In genomic region chr1:28535180-28535579, GRCh38 we compare ENCODE assay signal across 33 cellular contexts. TPM values are rescaled to one million over a fixed set of nuclear protein-coding genes. Genes with fewer than 3 reads are reported as not detected.
"Had no signal": no experiment of that assay in that cellular context is flagged by ENCODE, and none has a peak within 500 bp of the region (broad histone marks: within the 10 kb centered on the region; RNA-seq: fewer than 3 reads in every experiment).

No MANE protein-coding gene starts in this region.

- H3K27ac ChIP-seq: ascending aorta, cardiac muscle cell, PC-9, SJCRH30, SK-N-MC had no signal

- H3K4me1 Mint-ChIP-seq: activated CD4-positive, alpha-beta T cell treated with anti-CD3 and anti-CD28 coated beads for 36 hours; activated CD8-positive, alpha-beta memory T cell treated with anti-CD3 and anti-CD28 coated beads, Interleukin-2, amount 10 ng/mL, durations not matched to agents 7 days and 5 days; activated naive CD4-positive, alpha-beta T cell treated with anti-CD3 and anti-CD28 coated beads, Interleukin-2, amount 50 U/mL, for 24 hours; central memory CD8-positive, alpha-beta T cell; WTC11 had no signal

- ATAC-seq: activated CD4-positive, alpha-beta T cell treated with anti-CD3 and anti-CD28 coated beads for 36 hours; activated CD4-positive, CD25-positive, alpha-beta regulatory T cell treated with anti-CD3 and anti-CD28 coated beads, Interleukin-2, amount 50 U/mL, for 24 hours; activated CD8-positive, alpha-beta memory T cell treated with anti-CD3 and anti-CD28 coated beads, Interleukin-2, amount 10 ng/mL, durations not matched to agents 7 days and 5 days; WTC11 had no signal

- H3K27ac Mint-ChIP-seq: activated CD4-positive, alpha-beta T cell treated with anti-CD3 and anti-CD28 coated beads for 36 hours; activated CD4-positive, alpha-beta T cell treated with anti-CD3 and anti-CD28 coated beads, Interleukin-2, amount 10 ng/mL, durations not matched to agents 7 days and 5 days; activated CD8-positive, alpha-beta memory T cell treated with anti-CD3 and anti-CD28 coated beads, Interleukin-2, amount 10 ng/mL, durations not matched to agents 7 days and 5 days; activated naive CD4-positive, alpha-beta T cell treated with anti-CD3 and anti-CD28 coated beads, Interleukin-2, amount 50 U/mL, for 24 hours; activated naive CD8-positive, alpha-beta T cell treated with anti-CD3 and anti-CD28 coated beads, Interleukin-2, amount 10 ng/mL, durations not matched to agents 7 days and 5 days; activated T-helper 2 cell treated with anti-CD3 and anti-CD28 coated beads, Interferon-gamma antibody, Interleukin-2, Interleukin-4, amounts not matched to agents 10 μg/mL and 5 μg/mL and 100 μg/mL, durations not matched to agents 14 hours and 24 hours and 36 hours; T-helper 1 cell treated with Interleukin-12 subunit alpha and Interleukin-12 subunit beta and Interleukin-4 antibody, amounts not matched to agents 30 μg/mL and 1 μg/mL, for 36 hours; T-helper 2 cell treated with Interferon-gamma antibody and Interleukin-4, amounts not matched to agents 5 μg/mL and 100 μg/mL, for 36 hours; WTC11 had no signal

- H3K27me3 Mint-ChIP-seq: activated CD4-positive, alpha-beta T cell treated with anti-CD3 and anti-CD28 coated beads for 36 hours; activated CD4-positive, alpha-beta T cell treated with anti-CD3 and anti-CD28 coated beads, Interleukin-2, amount 10 ng/mL, durations not matched to agents 7 days and 5 days; activated CD8-positive, alpha-beta memory T cell treated with anti-CD3 and anti-CD28 coated beads, Interleukin-2, amount 10 ng/mL, durations not matched to agents 7 days and 5 days; activated naive CD4-positive, alpha-beta T cell treated with anti-CD3 and anti-CD28 coated beads, Interleukin-2, amount 50 U/mL, for 24 hours; activated naive CD8-positive, alpha-beta T cell treated with anti-CD3 and anti-CD28 coated beads, Interleukin-2, amount 10 ng/mL, durations not matched to agents 7 days and 5 days; central memory CD8-positive, alpha-beta T cell had no signal

- DNase-seq: activated CD4-positive, alpha-beta T cell treated with anti-CD3 and anti-CD28 coated beads for 36 hours; activated CD4-positive, alpha-beta T cell treated with anti-CD3 and anti-CD28 coated beads, Interleukin-2, amount 10 ng/mL, durations not matched to agents 7 days and 5 days; activated CD4-positive, alpha-beta T cell treated with anti-CD3 and anti-CD28 coated beads, Interleukin-2, amount 50 U/mL, for 48 hours; activated CD8-positive, alpha-beta memory T cell treated with anti-CD3 and anti-CD28 coated beads for 24 hours; activated CD8-positive, alpha-beta memory T cell treated with anti-CD3 and anti-CD28 coated beads, Interleukin-2, amount 10 ng/mL, durations not matched to agents 7 days and 5 days; activated CD8-positive, alpha-beta memory T cell treated with anti-CD3 and anti-CD28 coated beads, Interleukin-2, amount 50 U/mL, for 48 hours; activated gamma-delta T cell; activated naive CD4-positive, alpha-beta T cell treated with Interleukin-2 at 50 U/mL for 16 hours; activated naive CD8-positive, alpha-beta T cell treated with anti-CD3 and anti-CD28 coated beads, Interleukin-2, amount 10 ng/mL, durations not matched to agents 7 days and 5 days; activated T-cell treated with anti-CD3 and anti-CD28 coated beads, Interleukin-2, amount 50 U/mL, for 1 hour; amygdala; NCI-H1105; NCI-H1436; NCI-H1694; NCI-H1930; NCI-H2081 treated with DMSO at 0.1 percent for 48 hours; NCI-H226; NCI-H446 treated with DMSO at 0.1 percent for 48 hours; NCI-H524 treated with DMSO at 0.1 percent for 48 hours; PC-9; SHP77; SJCRH30 had no signal

- H3K4me3 ChIP-seq: ascending aorta, cardiac muscle cell, PC-9, SJCRH30, SK-N-MC had no signal

- H3K9me3 Mint-ChIP-seq: activated CD4-positive, alpha-beta T cell treated with anti-CD3 and anti-CD28 coated beads, Interleukin-2, amount 10 ng/mL, durations not matched to agents 7 days and 5 days; activated naive CD4-positive, alpha-beta T cell treated with anti-CD3 and anti-CD28 coated beads, Interleukin-2, amount 50 U/mL, for 24 hours; activated naive CD8-positive, alpha-beta T cell treated with anti-CD3 and anti-CD28 coated beads, Interleukin-2, amount 10 ng/mL, durations not matched to agents 7 days and 5 days; activated T-helper 2 cell treated with anti-CD3 and anti-CD28 coated beads, Interferon-gamma antibody, Interleukin-2, Interleukin-4, amounts not matched to agents 10 μg/mL and 5 μg/mL and 100 μg/mL, durations not matched to agents 14 hours and 24 hours and 36 hours; central memory CD8-positive, alpha-beta T cell; T-helper 1 cell treated with Interleukin-12 subunit alpha and Interleukin-12 subunit beta and Interleukin-4 antibody, amounts not matched to agents 30 μg/mL and 1 μg/mL, for 36 hours; T-helper 2 cell treated with Interferon-gamma antibody and Interleukin-4, amounts not matched to agents 5 μg/mL and 100 μg/mL, for 36 hours; WTC11 had no signal

- H3K4me3 Mint-ChIP-seq: activated CD4-positive, alpha-beta T cell treated with anti-CD3 and anti-CD28 coated beads for 36 hours; activated CD4-positive, alpha-beta T cell treated with anti-CD3 and anti-CD28 coated beads, Interleukin-2, amount 10 ng/mL, durations not matched to agents 7 days and 5 days; activated CD8-positive, alpha-beta memory T cell treated with anti-CD3 and anti-CD28 coated beads, Interleukin-2, amount 10 ng/mL, durations not matched to agents 7 days and 5 days; activated naive CD4-positive, alpha-beta T cell treated with anti-CD3 and anti-CD28 coated beads, Interleukin-2, amount 50 U/mL, for 24 hours; activated naive CD8-positive, alpha-beta T cell treated with anti-CD3 and anti-CD28 coated beads, Interleukin-2, amount 10 ng/mL, durations not matched to agents 7 days and 5 days; central memory CD8-positive, alpha-beta T cell; T-helper 1 cell treated with Interleukin-12 subunit alpha and Interleukin-12 subunit beta and Interleukin-4 antibody, amounts not matched to agents 30 μg/mL and 1 μg/mL, for 36 hours; T-helper 2 cell treated with Interferon-gamma antibody and Interleukin-4, amounts not matched to agents 5 μg/mL and 100 μg/mL, for 36 hours; WTC11 had no signal

- H3K27me3 ChIP-seq: ascending aorta, cardiac muscle cell, SJCRH30 had no signal

RNA-seq across cellular contexts. Expression of gene RAB42, which starts 56.9 kb away (rescaled TPM):
- total RNA-seq: activated CD4-positive, alpha-beta T cell treated with anti-CD3 and anti-CD28 coated beads, Interleukin-2, amount 10 ng/mL, durations not matched to agents 7 days and 5 days; activated CD8-positive, alpha-beta memory T cell treated with anti-CD3 and anti-CD28 coated beads, Interleukin-2, amount 10 ng/mL, durations not matched to agents 7 days and 5 days; ascending aorta; OCI-LY7; SJCRH30 had no signal
